1 cellular context compared by ENCODE assay signal in the genomic region with DNA sequence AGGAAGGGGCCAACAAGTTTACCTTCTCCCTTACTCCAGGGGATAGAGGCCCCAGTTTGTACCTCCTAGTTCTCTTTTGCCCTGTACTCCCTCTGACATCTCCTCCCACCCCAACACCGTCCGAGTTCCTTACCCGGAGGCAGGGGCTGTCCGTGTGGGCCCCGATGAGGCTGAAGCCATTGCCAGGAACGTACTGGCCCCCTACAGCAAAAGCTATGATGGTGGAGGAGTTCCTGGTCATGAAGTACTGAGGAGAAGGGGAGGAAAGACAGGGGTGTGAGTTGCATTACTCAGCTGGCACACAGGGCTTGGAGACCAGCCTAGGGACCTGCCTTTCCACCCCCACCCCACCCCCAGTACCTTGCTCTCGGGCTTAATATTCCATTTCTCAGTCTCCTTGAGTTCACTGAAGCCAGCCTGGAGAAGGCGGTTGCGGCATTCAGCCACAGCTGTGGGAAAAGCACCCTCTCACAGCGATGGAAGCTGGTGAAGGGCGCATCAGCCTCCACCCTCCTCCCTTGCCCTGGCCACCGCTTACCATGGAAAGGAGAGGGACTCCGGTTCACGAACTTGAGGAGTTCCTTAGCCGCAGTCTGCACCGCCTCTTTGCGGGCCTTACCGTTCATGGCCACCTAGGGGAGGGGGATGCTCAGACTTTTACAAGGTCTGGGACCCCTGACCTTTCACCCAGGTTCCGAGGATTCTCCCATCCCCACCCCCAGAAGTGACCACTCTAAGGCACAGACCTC.
TF ChIP-seq lines count a peak whose summit lies in the region.

No MANE protein-coding gene starts in this region.

TF ChIP-seq in IMR-90, 13 proteins besides CTCF, POLR2A, EP300 and RAD21:
- TF ChIP-seq FOS (IDR thresholded peaks at IDR 0.05; ENCODE audit: low read depth, low read length): no peak
- no peak for TF ChIP-seq CHD1 (IDR thresholded peaks at IDR 0.05; ENCODE audit: low read depth, low read length)
- TF ChIP-seq MAFK (IDR thresholded peaks at IDR 0.05; ENCODE audit: low read depth, low read length): no peak
- no peak for TF ChIP-seq MAZ (IDR thresholded peaks at IDR 0.05; ENCODE audit: borderline replicate concordance, low read depth, low read length)
- TF ChIP-seq RFX5 (IDR thresholded peaks at IDR 0.05; ENCODE audit: low read depth, low read length): no peak
- TF ChIP-seq BHLHE40 (IDR thresholded peaks at IDR 0.05; ENCODE audit: low read depth, low read length): no peak
- TF ChIP-seq MXI1 (IDR thresholded peaks at IDR 0.05; ENCODE audit: borderline replicate concordance, low read depth, low read length): no peak
- TF ChIP-seq RCOR1 (IDR thresholded peaks at IDR 0.05; ENCODE audit: insufficient replicate concordance, low read length): no peak
- TF ChIP-seq CEBPB (IDR thresholded peaks at IDR 0.05; ENCODE audit: low read depth, low read length): no peak
- TF ChIP-seq, protein P1, sequence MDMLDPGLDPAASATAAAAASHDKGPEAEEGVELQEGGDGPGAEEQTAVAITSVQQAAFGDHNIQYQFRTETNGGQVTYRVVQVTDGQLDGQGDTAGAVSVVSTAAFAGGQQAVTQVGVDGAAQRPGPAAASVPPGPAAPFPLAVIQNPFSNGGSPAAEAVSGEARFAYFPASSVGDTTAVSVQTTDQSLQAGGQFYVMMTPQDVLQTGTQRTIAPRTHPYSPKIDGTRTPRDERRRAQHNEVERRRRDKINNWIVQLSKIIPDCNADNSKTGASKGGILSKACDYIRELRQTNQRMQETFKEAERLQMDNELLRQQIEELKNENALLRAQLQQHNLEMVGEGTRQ (IDR thresholded peaks at IDR 0.05; ENCODE audit: low read depth, low read length): no peak
- TF ChIP-seq SMC3 (IDR thresholded peaks at IDR 0.05; ENCODE audit: low read depth, low read length): no peak
- TF ChIP-seq, protein P2, sequence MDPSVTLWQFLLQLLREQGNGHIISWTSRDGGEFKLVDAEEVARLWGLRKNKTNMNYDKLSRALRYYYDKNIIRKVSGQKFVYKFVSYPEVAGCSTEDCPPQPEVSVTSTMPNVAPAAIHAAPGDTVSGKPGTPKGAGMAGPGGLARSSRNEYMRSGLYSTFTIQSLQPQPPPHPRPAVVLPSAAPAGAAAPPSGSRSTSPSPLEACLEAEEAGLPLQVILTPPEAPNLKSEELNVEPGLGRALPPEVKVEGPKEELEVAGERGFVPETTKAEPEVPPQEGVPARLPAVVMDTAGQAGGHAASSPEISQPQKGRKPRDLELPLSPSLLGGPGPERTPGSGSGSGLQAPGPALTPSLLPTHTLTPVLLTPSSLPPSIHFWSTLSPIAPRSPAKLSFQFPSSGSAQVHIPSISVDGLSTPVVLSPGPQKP (IDR thresholded peaks at IDR 0.05; ENCODE audit: borderline replicate concordance, low read depth, low read length): no peak
- no peak for TF ChIP-seq NFE2L2 (IDR thresholded peaks at IDR 0.05; ENCODE audit: low read depth, low read length)
